Comparison of ENCODE assay signal across 1 cellular context in the genomic region with DNA sequence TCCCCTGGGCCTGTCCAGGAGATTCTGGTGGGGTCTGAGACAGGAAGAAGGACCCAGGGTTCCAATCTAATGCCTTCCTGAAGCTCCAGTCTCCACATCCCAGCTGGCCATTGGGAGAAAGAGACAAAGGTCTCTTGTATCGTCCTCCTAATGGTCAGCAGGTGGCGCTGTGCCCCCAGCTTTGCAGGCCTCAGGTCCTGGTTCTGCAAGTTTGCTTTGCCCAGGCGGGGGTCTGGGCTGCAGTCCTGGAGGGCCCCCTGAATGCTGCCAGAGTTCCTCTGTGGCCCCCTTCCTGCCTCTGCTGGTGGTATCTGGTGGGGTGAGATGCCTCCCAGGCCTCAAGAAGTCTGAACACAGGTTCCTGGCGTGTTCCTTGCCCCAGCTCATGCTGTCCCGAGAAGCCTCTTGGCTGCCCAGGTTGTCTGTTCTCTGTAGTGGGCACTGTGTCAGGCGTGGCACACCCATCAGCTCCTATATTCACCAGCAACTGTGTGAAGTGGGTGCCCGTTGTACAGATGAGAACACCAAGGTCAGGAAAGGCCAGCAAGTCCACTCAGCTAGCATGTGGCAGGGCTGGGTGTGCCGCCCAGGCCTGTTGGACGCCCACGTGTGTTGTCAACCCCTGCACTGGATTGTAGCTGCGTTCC.
A peak's percentile ranks its signal among the peaks of the same experiment; 100 is the strongest.
TF ChIP-seq lines count a peak whose summit lies in the region.

No MANE protein-coding gene starts in this region.

TF ChIP-seq in K562, 482 proteins besides CTCF, POLR2A, EP300 and RAD21 (continued from another document and continues in another):
- TF ChIP-seq, protein P1, sequence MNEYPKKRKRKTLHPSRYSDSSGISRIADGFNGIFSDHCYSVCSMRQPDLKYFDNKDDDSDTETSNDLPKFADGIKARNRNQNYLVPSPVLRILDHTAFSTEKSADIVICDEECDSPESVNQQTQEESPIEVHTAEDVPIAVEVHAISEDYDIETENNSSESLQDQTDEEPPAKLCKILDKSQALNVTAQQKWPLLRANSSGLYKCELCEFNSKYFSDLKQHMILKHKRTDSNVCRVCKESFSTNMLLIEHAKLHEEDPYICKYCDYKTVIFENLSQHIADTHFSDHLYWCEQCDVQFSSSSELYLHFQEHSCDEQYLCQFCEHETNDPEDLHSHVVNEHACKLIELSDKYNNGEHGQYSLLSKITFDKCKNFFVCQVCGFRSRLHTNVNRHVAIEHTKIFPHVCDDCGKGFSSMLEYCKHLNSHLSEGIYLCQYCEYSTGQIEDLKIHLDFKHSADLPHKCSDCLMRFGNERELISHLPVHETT (CRISPR knock-in tag; conservative IDR thresholded peaks at IDR 0.05 in 1 of 2, IDR thresholded peaks at IDR 0.05 in 1 of 2) = no peak
- TF ChIP-seq MTA3 (IDR thresholded peaks at IDR 0.05; ENCODE audit: borderline replicate concordance) (peak; percentile 39; the same call in 1 of the 2 replicates), SREBF2 (CRISPR knock-in tag; IDR thresholded peaks at IDR 0.05) (no peak), PTTG1 (tag; IDR thresholded peaks at IDR 0.05; ENCODE audit: low read depth) (no peak), ZNF551 (CRISPR knock-in tag; IDR thresholded peaks at IDR 0.05) (no peak), ZNF134 (CRISPR knock-in tag; conservative IDR thresholded peaks at IDR 0.05) (no peak), FOXJ3 (CRISPR knock-in tag; IDR thresholded peaks at IDR 0.05) (no peak), CREM (IDR thresholded peaks at IDR 0.05; ENCODE audit: low read depth) (no peak), ZKSCAN1 (IDR thresholded peaks at IDR 0.05; ENCODE audit: low read depth, low read length) (no peak), ZNF384 (IDR thresholded peaks at IDR 0.05; ENCODE audit: low read depth, low read length) (no peak), ZNF282 (CRISPR knock-in tag; IDR thresholded peaks at IDR 0.05) (no peak), SMC3 (conservative IDR thresholded peaks at IDR 0.05; ENCODE audit: insufficient read depth, low read depth, low read length) (peak; percentile 88), ZNF274 (IDR thresholded peaks at IDR 0.05; ENCODE audit: borderline replicate concordance, low read depth, low read length) (no peak), ARID2 (IDR thresholded peaks at IDR 0.05) (0 out of 2 replicates have a peak, but pooled peaks have one; percentile 61), ESRRA (IDR thresholded peaks at IDR 0.05; ENCODE audit: borderline replicate concordance, low read depth) (peak; percentile 36; the same call in 1 of the 2 replicates), FOXK1 (CRISPR knock-in tag; IDR thresholded peaks at IDR 0.05; ENCODE audit: borderline replicate concordance) (no peak), ZNF707 (CRISPR knock-in tag; conservative IDR thresholded peaks at IDR 0.05) (no peak), ZBTB8A (IDR thresholded peaks at IDR 0.05; ENCODE audit: partially characterized antibody) (no peak), ERF (CRISPR knock-in tag; IDR thresholded peaks at IDR 0.05) (no peak), CBFA2T3 (IDR thresholded peaks at IDR 0.05) (no peak), HCFC1 (IDR thresholded peaks at IDR 0.05; ENCODE audit: low read depth, low read length) (no peak), ZNF780A (CRISPR knock-in tag; IDR thresholded peaks at IDR 0.05) (no peak), XRCC5 (IDR thresholded peaks at IDR 0.05; ENCODE audit: low read depth, low read length) (0 out of 2 replicates have a peak, but pooled peaks have one; percentile 37), TARDBP (IDR thresholded peaks at IDR 0.05) (peak; percentile 80), BDP1 (IDR thresholded peaks at IDR 0.05; ENCODE audit: insufficient read depth, insufficient read length) (no peak), EP400 (IDR thresholded peaks at IDR 0.05) (no peak), HDGF (IDR thresholded peaks at IDR 0.05) (peak; percentile 57; the same call in 1 of the 2 replicates), CEBPB (tag; IDR thresholded peaks at IDR 0.05) (no peak), SMARCE1 (IDR thresholded peaks at IDR 0.05) (no peak), BCOR (IDR thresholded peaks at IDR 0.05) (peak; percentile 46; the same call in 1 of the 2 replicates), ZNF224 (CRISPR knock-in tag; IDR thresholded peaks at IDR 0.05) (no peak), FOXA3 (CRISPR knock-in tag; conservative IDR thresholded peaks at IDR 0.05 in 1 of 2, IDR thresholded peaks at IDR 0.05 in 1 of 2) (no peak), DACH1 (IDR thresholded peaks at IDR 0.05; ENCODE audit: partially characterized antibody) (peak; percentile 29), COPS2 (conservative IDR thresholded peaks at IDR 0.05) (no peak), ZSCAN29 (IDR thresholded peaks at IDR 0.05) (0 out of 2 replicates have a peak, but pooled peaks have one; percentile 42), FOS (IDR thresholded peaks at IDR 0.05; ENCODE audit: extremely low read depth, insufficient read length) (no peak), RBM39 (optimal IDR thresholded peaks at IDR 0.05; ENCODE audit: low read depth, low read length) (peak; percentile 90), ZNF232 (CRISPR knock-in tag; IDR thresholded peaks at IDR 0.05) (no peak), POLR2B (IDR thresholded peaks at IDR 0.05; ENCODE audit: low read depth, partially characterized antibody) (no peak), NFYB (IDR thresholded peaks at IDR 0.05; ENCODE audit: extremely low read depth, insufficient read length) (no peak), CTBP1 (IDR thresholded peaks at IDR 0.05; ENCODE audit: borderline replicate concordance) (peak; percentile 21; the same call in 1 of the 2 replicates), NR4A1 (CRISPR knock-in tag; IDR thresholded peaks at IDR 0.05) (no peak), NR4A1 (tag; IDR thresholded peaks at IDR 0.05) (no peak)
- TF ChIP-seq, protein P2, sequence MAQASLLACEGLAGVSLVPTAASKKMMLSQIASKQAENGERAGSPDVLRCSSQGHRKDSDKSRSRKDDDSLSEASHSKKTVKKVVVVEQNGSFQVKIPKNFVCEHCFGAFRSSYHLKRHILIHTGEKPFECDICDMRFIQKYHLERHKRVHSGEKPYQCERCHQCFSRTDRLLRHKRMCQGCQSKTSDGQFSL (CRISPR knock-in tag; IDR thresholded peaks at IDR 0.05) = no peak
- TF ChIP-seq, protein P2 (tag; IDR thresholded peaks at IDR 0.05) = no peak
- TF ChIP-seq, protein P3, sequence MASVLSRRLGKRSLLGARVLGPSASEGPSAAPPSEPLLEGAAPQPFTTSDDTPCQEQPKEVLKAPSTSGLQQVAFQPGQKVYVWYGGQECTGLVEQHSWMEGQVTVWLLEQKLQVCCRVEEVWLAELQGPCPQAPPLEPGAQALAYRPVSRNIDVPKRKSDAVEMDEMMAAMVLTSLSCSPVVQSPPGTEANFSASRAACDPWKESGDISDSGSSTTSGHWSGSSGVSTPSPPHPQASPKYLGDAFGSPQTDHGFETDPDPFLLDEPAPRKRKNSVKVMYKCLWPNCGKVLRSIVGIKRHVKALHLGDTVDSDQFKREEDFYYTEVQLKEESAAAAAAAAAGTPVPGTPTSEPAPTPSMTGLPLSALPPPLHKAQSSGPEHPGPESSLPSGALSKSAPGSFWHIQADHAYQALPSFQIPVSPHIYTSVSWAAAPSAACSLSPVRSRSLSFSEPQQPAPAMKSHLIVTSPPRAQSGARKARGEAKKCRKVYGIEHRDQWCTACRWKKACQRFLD (CRISPR knock-in tag; IDR thresholded peaks at IDR 0.05) = no peak
- TF ChIP-seq, protein P4, sequence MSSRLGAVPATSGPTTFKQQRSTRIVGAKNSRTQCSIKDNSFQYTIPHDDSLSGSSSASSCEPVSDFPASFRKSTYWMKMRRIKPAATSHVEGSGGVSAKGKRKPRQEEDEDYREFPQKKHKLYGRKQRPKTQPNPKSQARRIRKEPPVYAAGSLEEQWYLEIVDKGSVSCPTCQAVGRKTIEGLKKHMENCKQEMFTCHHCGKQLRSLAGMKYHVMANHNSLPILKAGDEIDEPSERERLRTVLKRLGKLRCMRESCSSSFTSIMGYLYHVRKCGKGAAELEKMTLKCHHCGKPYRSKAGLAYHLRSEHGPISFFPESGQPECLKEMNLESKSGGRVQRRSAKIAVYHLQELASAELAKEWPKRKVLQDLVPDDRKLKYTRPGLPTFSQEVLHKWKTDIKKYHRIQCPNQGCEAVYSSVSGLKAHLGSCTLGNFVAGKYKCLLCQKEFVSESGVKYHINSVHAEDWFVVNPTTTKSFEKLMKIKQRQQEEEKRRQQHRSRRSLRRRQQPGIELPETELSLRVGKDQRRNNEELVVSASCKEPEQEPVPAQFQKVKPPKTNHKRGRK (tag; IDR thresholded peaks at IDR 0.05) = no peak
- TF ChIP-seq, protein P5, sequence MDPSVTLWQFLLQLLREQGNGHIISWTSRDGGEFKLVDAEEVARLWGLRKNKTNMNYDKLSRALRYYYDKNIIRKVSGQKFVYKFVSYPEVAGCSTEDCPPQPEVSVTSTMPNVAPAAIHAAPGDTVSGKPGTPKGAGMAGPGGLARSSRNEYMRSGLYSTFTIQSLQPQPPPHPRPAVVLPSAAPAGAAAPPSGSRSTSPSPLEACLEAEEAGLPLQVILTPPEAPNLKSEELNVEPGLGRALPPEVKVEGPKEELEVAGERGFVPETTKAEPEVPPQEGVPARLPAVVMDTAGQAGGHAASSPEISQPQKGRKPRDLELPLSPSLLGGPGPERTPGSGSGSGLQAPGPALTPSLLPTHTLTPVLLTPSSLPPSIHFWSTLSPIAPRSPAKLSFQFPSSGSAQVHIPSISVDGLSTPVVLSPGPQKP (CRISPR knock-in tag; IDR thresholded peaks at IDR 0.05) = no peak
- TF ChIP-seq, protein P6, sequence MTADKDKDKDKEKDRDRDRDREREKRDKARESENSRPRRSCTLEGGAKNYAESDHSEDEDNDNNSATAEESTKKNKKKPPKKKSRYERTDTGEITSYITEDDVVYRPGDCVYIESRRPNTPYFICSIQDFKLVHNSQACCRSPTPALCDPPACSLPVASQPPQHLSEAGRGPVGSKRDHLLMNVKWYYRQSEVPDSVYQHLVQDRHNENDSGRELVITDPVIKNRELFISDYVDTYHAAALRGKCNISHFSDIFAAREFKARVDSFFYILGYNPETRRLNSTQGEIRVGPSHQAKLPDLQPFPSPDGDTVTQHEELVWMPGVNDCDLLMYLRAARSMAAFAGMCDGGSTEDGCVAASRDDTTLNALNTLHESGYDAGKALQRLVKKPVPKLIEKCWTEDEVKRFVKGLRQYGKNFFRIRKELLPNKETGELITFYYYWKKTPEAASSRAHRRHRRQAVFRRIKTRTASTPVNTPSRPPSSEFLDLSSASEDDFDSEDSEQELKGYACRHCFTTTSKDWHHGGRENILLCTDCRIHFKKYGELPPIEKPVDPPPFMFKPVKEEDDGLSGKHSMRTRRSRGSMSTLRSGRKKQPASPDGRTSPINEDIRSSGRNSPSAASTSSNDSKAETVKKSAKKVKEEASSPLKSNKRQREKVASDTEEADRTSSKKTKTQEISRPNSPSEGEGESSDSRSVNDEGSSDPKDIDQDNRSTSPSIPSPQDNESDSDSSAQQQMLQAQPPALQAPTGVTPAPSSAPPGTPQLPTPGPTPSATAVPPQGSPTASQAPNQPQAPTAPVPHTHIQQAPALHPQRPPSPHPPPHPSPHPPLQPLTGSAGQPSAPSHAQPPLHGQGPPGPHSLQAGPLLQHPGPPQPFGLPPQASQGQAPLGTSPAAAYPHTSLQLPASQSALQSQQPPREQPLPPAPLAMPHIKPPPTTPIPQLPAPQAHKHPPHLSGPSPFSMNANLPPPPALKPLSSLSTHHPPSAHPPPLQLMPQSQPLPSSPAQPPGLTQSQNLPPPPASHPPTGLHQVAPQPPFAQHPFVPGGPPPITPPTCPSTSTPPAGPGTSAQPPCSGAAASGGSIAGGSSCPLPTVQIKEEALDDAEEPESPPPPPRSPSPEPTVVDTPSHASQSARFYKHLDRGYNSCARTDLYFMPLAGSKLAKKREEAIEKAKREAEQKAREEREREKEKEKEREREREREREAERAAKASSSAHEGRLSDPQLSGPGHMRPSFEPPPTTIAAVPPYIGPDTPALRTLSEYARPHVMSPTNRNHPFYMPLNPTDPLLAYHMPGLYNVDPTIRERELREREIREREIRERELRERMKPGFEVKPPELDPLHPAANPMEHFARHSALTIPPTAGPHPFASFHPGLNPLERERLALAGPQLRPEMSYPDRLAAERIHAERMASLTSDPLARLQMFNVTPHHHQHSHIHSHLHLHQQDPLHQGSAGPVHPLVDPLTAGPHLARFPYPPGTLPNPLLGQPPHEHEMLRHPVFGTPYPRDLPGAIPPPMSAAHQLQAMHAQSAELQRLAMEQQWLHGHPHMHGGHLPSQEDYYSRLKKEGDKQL (CRISPR knock-in tag; IDR thresholded peaks at IDR 0.05; ENCODE audit: borderline replicate concordance) = no peak
- TF ChIP-seq, protein P7, sequence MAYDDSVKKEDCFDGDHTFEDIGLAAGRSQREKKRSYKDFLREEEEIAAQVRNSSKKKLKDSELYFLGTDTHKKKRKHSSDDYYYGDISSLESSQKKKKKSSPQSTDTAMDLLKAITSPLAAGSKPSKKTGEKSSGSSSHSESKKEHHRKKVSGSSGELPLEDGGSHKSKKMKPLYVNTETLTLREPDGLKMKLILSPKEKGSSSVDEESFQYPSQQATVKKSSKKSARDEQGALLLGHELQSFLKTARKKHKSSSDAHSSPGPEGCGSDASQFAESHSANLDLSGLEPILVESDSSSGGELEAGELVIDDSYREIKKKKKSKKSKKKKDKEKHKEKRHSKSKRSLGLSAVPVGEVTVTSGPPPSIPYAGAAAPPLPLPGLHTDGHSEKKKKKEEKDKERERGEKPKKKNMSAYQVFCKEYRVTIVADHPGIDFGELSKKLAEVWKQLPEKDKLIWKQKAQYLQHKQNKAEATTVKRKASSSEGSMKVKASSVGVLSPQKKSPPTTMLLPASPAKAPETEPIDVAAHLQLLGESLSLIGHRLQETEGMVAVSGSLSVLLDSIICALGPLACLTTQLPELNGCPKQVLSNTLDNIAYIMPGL (CRISPR knock-in tag; IDR thresholded peaks at IDR 0.05) = no peak
- TF ChIP-seq, protein P8, sequence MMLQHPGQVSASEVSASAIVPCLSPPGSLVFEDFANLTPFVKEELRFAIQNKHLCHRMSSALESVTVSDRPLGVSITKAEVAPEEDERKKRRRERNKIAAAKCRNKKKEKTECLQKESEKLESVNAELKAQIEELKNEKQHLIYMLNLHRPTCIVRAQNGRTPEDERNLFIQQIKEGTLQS (IDR thresholded peaks at IDR 0.05) = no peak
- TF ChIP-seq, protein P8 (CRISPR knock-in tag; conservative IDR thresholded peaks at IDR 0.05) = no peak
- TF ChIP-seq, protein P9, sequence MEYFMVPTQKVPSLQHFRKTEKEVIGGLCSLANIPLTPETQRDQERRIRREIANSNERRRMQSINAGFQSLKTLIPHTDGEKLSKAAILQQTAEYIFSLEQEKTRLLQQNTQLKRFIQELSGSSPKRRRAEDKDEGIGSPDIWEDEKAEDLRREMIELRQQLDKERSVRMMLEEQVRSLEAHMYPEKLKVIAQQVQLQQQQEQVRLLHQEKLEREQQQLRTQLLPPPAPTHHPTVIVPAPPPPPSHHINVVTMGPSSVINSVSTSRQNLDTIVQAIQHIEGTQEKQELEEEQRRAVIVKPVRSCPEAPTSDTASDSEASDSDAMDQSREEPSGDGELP (CRISPR knock-in tag; IDR thresholded peaks at IDR 0.05; ENCODE audit: borderline replicate concordance) = peak; percentile 67; the same call in 1 of the 2 replicates
